33 cellular contexts compared by ENCODE assay signal in genomic region chr2:108222261-108222660, GRCh38. TPM values are rescaled to one million over a fixed set of nuclear protein-coding genes. Genes with fewer than 3 reads are reported as not detected.
"Had no signal": no experiment of that assay in that cellular context is flagged by ENCODE, and none has a peak within 500 bp of the region (broad histone marks: within the 10 kb centered on the region; RNA-seq: fewer than 3 reads in every experiment).

No MANE protein-coding gene starts in this region.

- H3K4me3 ChIP-seq: colonic mucosa, esophagus squamous epithelium, gastrocnemius medialis, heart right ventricle, left lung, lower lobe of right lung, mucosa of descending colon had no signal

- DNase-seq: colonic mucosa; cortex of kidney; effector CD8-positive, alpha-beta T cell; effector memory CD8-positive, alpha-beta T cell; endodermal cell; erythroblast; esophagus squamous epithelium; foreskin fibroblast; foreskin melanocyte; gastrocnemius medialis; glutamatergic neuron; head of caudate nucleus; heart right ventricle; hippocampal formation; left cardiac atrium; left lung; left ventricle myocardium superior; lower lobe of right lung; mesenchymal stem cell; mucosa of descending colon; naive B cell had no signal

- H3K27ac ChIP-seq: colonic mucosa, epithelial cell of prostate, esophagus squamous epithelium, gastrocnemius medialis, left lung, lower lobe of right lung had no signal

- H3K27me3 ChIP-seq: colonic mucosa, esophagus squamous epithelium, gastrocnemius medialis, heart right ventricle, left lung had no signal

- FAIRE-seq: endometrium, islet of Langerhans, keratinocyte had no signal

- H3K4me1 ChIP-seq: colonic mucosa, gastrocnemius medialis, left lung, lower lobe of right lung had no signal

- H3K9me3 ChIP-seq: colonic mucosa, gastrocnemius medialis had no signal

- H3K36me3 ChIP-seq: colonic mucosa, esophagus squamous epithelium, gastrocnemius medialis, heart right ventricle, left lung, lower lobe of right lung had no signal

RNA-seq across cellular contexts. Expression of gene SULT1C3, which starts 17.5 kb away (rescaled TPM):
- total RNA-seq: dermis microvascular lymphatic vessel endothelial cell, endodermal cell, esophagus squamous epithelium, gastrocnemius medialis, glomerular endothelial cell, heart right ventricle, kidney epithelial cell, left cardiac atrium, left lung, left ventricle myocardium superior, lower leg skin, lower lobe of right lung, lung microvascular endothelial cell, mesenteric fat pad, mesothelial cell of epicardium, myocyte had no signal
